23 cellular contexts compared by ENCODE assay signal in the genomic region with DNA sequence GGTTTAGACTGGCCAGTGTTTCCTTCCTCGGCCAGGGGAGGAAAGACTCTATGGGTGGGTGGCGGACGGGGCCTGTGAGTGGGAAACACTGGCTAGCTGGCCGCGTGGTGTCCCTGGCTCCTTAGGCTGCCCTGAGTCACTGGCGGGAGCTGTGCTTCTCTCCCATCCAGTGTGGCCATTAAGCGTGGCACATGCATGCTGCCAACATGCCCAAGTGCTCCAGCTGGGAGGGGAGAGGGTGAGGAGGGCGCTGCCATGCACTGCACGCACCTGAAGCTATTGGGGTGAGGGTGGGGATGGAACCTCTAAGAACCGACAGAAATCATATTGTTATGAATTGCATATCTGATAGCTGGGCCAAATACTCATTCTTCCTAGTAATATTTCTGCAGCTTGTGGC.
DNase-seq lines count a peak whose midpoint lies in the region; ATAC-seq, FAIRE-seq and TF ChIP-seq lines count a peak whose summit lies in the region.
"Had no signal": no experiment of that assay in that cellular context is flagged by ENCODE, and none has a peak within 500 bp of the region (broad histone marks: within the 10 kb centered on the region; RNA-seq: fewer than 3 reads in every experiment).

No MANE protein-coding gene starts in this region.

- no peak overlapping the region for H3K4me3 Mint-ChIP-seq in WTC11
- H3K4me3 Mint-ChIP-seq: CD14-positive monocyte; CD4-positive, alpha-beta memory T cell; CD4-positive, CD25-positive, alpha-beta regulatory T cell; CD8-positive, alpha-beta memory T cell had no signal

- H3K9ac ChIP-seq in kidney (ENCODE audit: low read length in 2 of 2) (no peak overlapping the region), trophoblast cell (ENCODE audit: low read length) (no peak overlapping the region)
- H3K9ac ChIP-seq: BLaER1 had no signal

- H4K8ac ChIP-seq in trophoblast cell (ENCODE audit: low read depth, low read length), result no peak overlapping the region

- WGBS in trophoblast cell (ENCODE audit: extremely low coverage, insufficient coverage, insufficient read length), result no CpG with 5 or more reads among the region's 10 CpGs
- WGBS in spleen, 5 donors, result 85 to 96% (median 93%) methylated on average over 10 of the region's 10 CpGs

- no peak overlapping the region for H3K27ac Mint-ChIP-seq in WTC11
- H3K27ac Mint-ChIP-seq: CD14-positive monocyte; CD4-positive, alpha-beta memory T cell; CD4-positive, CD25-positive, alpha-beta regulatory T cell; CD8-positive, alpha-beta memory T cell had no signal

- 0 out of 2 replicates have a peak, but pooled peaks cover 2% of the 10 kb centered on the region for H3K27me3 Mint-ChIP-seq in WTC11 (ENCODE audit: low read depth)
- H3K27me3 Mint-ChIP-seq: CD4-positive, alpha-beta memory T cell; CD4-positive, CD25-positive, alpha-beta regulatory T cell; CD8-positive, alpha-beta memory T cell had no signal

- DNase-seq in kidney (peak; percentile 48), trophoblast cell (no peak), spleen (peak; percentile 53), Right ventricle myocardium inferior (ENCODE audit: missing footprints) (no peak), DMS 273 treated with DMSO at 0.1 percent for 48 hours (lab: John Stamatoyannopoulos, UW) (no peak), WTC11 (ENCODE audit: low spot score) (no peak), ureter (ENCODE audit: low spot score) (no peak)
- DNase-seq: 8988T; ACHN; BE2C; C1 segment of cervical spinal cord; CD4-positive, alpha-beta memory T cell; CD4-positive, CD25-positive, alpha-beta regulatory T cell; CD8-positive, alpha-beta memory T cell; COR-L47; DMS79 treated with DMSO at 0.1 percent for 48 hours; GF-D8 had no signal

- H3K36me3 Mint-ChIP-seq in WTC11, result peaks cover 3% of the 10 kb centered on the region
- H3K36me3 Mint-ChIP-seq: CD14-positive monocyte; CD4-positive, alpha-beta memory T cell; CD4-positive, CD25-positive, alpha-beta regulatory T cell; CD8-positive, alpha-beta memory T cell had no signal

- no peak overlapping the region for H2AK5ac ChIP-seq in trophoblast cell (ENCODE audit: low read length)

- peaks cover 38% of the 10 kb centered on the region for H3K9me3 Mint-ChIP-seq in WTC11

- no peak overlapping the region for H4K91ac ChIP-seq in trophoblast cell (ENCODE audit: low read depth, low read length)

- ATAC-seq in Right ventricle myocardium inferior (no peak), WTC11 (no peak)

- H3K27me3 ChIP-seq in trophoblast cell (ENCODE audit: insufficient read depth, low read length), result no peaks in the 10 kb centered on the region
- no peaks in the 10 kb centered on the region for H3K27me3 ChIP-seq in spleen (replicated peaks in 1 of 7)
- H3K27me3 ChIP-seq: BE2C, BLaER1 had no signal

- H3K4me3 ChIP-seq in kidney (ENCODE audit: low read length in 2 of 2), result no peak overlapping the region
- H3K4me3 ChIP-seq in trophoblast cell (ENCODE audit: low read depth, low read length), result peak overlapping the region; percentile 23
- no peak overlapping the region for H3K4me3 ChIP-seq in spleen
- H3K4me3 ChIP-seq: BLaER1 had no signal

- H3K14ac ChIP-seq in trophoblast cell (ENCODE audit: low read length), result no peak overlapping the region

- no peak for FAIRE-seq in kidney (lab: Jason Lieb, UNC)
- FAIRE-seq: A204.1, G401.6, GM12891, GM19239 had no signal

- H3K4ac ChIP-seq in trophoblast cell (ENCODE audit: low read depth, low read length), result no peak overlapping the region

- no peak overlapping the region for H2BK12ac ChIP-seq in trophoblast cell (ENCODE audit: low read length)

- no peak overlapping the region for H3K23ac ChIP-seq in trophoblast cell (ENCODE audit: low read length)

- H2BK120ac ChIP-seq in trophoblast cell (ENCODE audit: insufficient read depth, low read length, poor library complexity), result no peak overlapping the region

- no peaks in the 10 kb centered on the region for H3K4me1 Mint-ChIP-seq in WTC11
- H3K4me1 Mint-ChIP-seq: CD14-positive monocyte; CD4-positive, alpha-beta memory T cell; CD4-positive, CD25-positive, alpha-beta regulatory T cell; CD8-positive, alpha-beta memory T cell had no signal

- H2BK5ac ChIP-seq in trophoblast cell (ENCODE audit: low read depth, low read length, poor library complexity), result no peak overlapping the region

- H3K9me3 ChIP-seq in kidney (ENCODE audit: control insufficient read depth in 1 of 2, low read length in 2 of 2) (peaks cover 0 to 4% of the 10 kb centered on the region in 2 donors), trophoblast cell (ENCODE audit: insufficient read depth, low read depth, low read length) (no peaks in the 10 kb centered on the region), spleen (peaks cover 0 to 12% (median 3%) of the 10 kb centered on the region in 8 donors)
- H3K9me3 ChIP-seq: BE2C, BLaER1 had no signal

- POLR2A ChIA-PET in WTC11 (lab: Charles Lee), result interaction anchor here (0.8 kb wide), 1 partner anchor 11 kb away, joined by 3 read pairs; no protein-coding TSS in a partner anchor

- no peak overlapping the region for H3K4me2 ChIP-seq in trophoblast cell (ENCODE audit: low read length)
- H3K4me2 ChIP-seq: BLaER1 had no signal

- H3K27ac ChIP-seq in kidney (ENCODE audit: low read depth in 2 of 2, low read length in 2 of 2) (no peak overlapping the region), trophoblast cell (ENCODE audit: low read depth, low read length) (no peak overlapping the region), spleen (no peak overlapping the region)
- H3K27ac ChIP-seq: BLaER1 had no signal

- H2AFZ ChIP-seq in trophoblast cell (ENCODE audit: insufficient read depth, low read length, poor library complexity), result no peak overlapping the region

- H3K79me2 ChIP-seq in trophoblast cell (ENCODE audit: control insufficient read depth, insufficient read depth, low read length, poor library complexity), result no peaks in the 10 kb centered on the region

- H3K4me1 ChIP-seq in kidney (ENCODE audit: control insufficient read depth in 1 of 2, insufficient read depth in 1 of 2, low read depth in 1 of 2, low read length in 2 of 2) (no peaks in the 10 kb centered on the region), trophoblast cell (ENCODE audit: control insufficient read depth in 1 of 2, insufficient read depth in 2 of 2, low read length in 2 of 2) (no peaks in the 10 kb centered on the region), spleen (no peaks in the 10 kb centered on the region)
- H3K4me1 ChIP-seq: BE2C, BLaER1 had no signal

- no peak overlapping the region for H4K12ac ChIP-seq in trophoblast cell (ENCODE audit: low read depth, low read length)

- intact Hi-C loops in kidney (cut with DNase I) (no loop called here), spleen (cut with DNase I; ENCODE audit: low total_unique reads) (no loop called here), Right ventricle myocardium inferior (cut with DNase I) (no loop called here)

- no peaks in the 10 kb centered on the region for H3K79me1 ChIP-seq in trophoblast cell (ENCODE audit: low read length)

- no peak for TF ChIP-seq POLR2A in spleen (IDR thresholded peaks at IDR 0.05)

- TF ChIP-seq CTCF in kidney (IDR thresholded peaks at IDR 0.05; ENCODE audit: borderline replicate concordance, extremely low read depth, insufficient read depth) (no peak), spleen (IDR thresholded peaks at IDR 0.05 in 8 of 11, conservative IDR thresholded peaks at IDR 0.05 in 3 of 11) (no peak), WTC11 (IDR thresholded peaks at IDR 0.05) (no peak)

- H3K36me3 ChIP-seq in kidney (ENCODE audit: control insufficient read depth in 1 of 2, insufficient read depth in 2 of 2, low read length in 2 of 2) (no peaks in the 10 kb centered on the region), trophoblast cell (ENCODE audit: control insufficient read depth in 1 of 2, insufficient read depth in 2 of 2, low read length in 2 of 2) (no peaks in the 10 kb centered on the region), spleen (no peaks in the 10 kb centered on the region)
- H3K36me3 ChIP-seq: BE2C, BLaER1 had no signal

- no peak overlapping the region for H3K18ac ChIP-seq in trophoblast cell (ENCODE audit: low read length)

- CTCF ChIA-PET in WTC11 (lab: Charles Lee), result no interaction called here

TF ChIP-seq in WTC11, 78 proteins besides CTCF, POLR2A, EP300 and RAD21:
- TF ChIP-seq, protein P1, sequence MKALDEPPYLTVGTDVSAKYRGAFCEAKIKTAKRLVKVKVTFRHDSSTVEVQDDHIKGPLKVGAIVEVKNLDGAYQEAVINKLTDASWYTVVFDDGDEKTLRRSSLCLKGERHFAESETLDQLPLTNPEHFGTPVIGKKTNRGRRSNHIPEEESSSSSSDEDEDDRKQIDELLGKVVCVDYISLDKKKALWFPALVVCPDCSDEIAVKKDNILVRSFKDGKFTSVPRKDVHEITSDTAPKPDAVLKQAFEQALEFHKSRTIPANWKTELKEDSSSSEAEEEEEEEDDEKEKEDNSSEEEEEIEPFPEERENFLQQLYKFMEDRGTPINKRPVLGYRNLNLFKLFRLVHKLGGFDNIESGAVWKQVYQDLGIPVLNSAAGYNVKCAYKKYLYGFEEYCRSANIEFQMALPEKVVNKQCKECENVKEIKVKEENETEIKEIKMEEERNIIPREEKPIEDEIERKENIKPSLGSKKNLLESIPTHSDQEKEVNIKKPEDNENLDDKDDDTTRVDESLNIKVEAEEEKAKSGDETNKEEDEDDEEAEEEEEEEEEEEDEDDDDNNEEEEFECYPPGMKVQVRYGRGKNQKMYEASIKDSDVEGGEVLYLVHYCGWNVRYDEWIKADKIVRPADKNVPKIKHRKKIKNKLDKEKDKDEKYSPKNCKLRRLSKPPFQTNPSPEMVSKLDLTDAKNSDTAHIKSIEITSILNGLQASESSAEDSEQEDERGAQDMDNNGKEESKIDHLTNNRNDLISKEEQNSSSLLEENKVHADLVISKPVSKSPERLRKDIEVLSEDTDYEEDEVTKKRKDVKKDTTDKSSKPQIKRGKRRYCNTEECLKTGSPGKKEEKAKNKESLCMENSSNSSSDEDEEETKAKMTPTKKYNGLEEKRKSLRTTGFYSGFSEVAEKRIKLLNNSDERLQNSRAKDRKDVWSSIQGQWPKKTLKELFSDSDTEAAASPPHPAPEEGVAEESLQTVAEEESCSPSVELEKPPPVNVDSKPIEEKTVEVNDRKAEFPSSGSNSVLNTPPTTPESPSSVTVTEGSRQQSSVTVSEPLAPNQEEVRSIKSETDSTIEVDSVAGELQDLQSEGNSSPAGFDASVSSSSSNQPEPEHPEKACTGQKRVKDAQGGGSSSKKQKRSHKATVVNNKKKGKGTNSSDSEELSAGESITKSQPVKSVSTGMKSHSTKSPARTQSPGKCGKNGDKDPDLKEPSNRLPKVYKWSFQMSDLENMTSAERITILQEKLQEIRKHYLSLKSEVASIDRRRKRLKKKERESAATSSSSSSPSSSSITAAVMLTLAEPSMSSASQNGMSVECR (CRISPR knock-in tag; IDR thresholded peaks at IDR 0.05; ENCODE audit: borderline replicate concordance), result no peak
- TF ChIP-seq ZNF121 (CRISPR knock-in tag; IDR thresholded peaks at IDR 0.05), result no peak
TF ChIP-seq in WTC11: peak in this region for 0.

Comparison
In these comparisons a context has a peak if more than half of its experiments do, and no peak if none do; other contexts are left out.
1. DNase-seq: peak in kidney (single experiment) and spleen (single experiment); none in trophoblast cell (0 of 2), Right ventricle myocardium inferior (single experiment), DMS 273 treated with DMSO at 0.1 percent for 48 hours (single experiment), WTC11 (single experiment) and ureter (single experiment).